1 cellular context compared by ENCODE assay signal in genomic region chr12:111773801-111774551, GRCh38.
TF ChIP-seq lines count a peak whose summit lies in the region.

No MANE protein-coding gene starts in this region.

TF ChIP-seq in IMR-90, 13 proteins besides CTCF, POLR2A, EP300 and RAD21 (continued from another document):
- TF ChIP-seq RCOR1 (IDR thresholded peaks at IDR 0.05; ENCODE audit: insufficient replicate concordance, low read length): peak; percentile 86
